ENCODE assay signal across 1 cellular context in genomic region chr1:20096840-20097447, GRCh38.
TF ChIP-seq lines count a peak whose summit lies in the region.

No MANE protein-coding gene starts in this region.

TF ChIP-seq in IMR-90, 13 proteins besides CTCF, POLR2A, EP300 and RAD21 (continued from another document):
- TF ChIP-seq BHLHE40 (IDR thresholded peaks at IDR 0.05; ENCODE audit: low read depth, low read length) (no peak), MAFK (IDR thresholded peaks at IDR 0.05; ENCODE audit: low read depth, low read length) (no peak), CHD1 (IDR thresholded peaks at IDR 0.05; ENCODE audit: low read depth, low read length) (no peak), RCOR1 (IDR thresholded peaks at IDR 0.05; ENCODE audit: insufficient replicate concordance, low read length) (no peak), CEBPB (IDR thresholded peaks at IDR 0.05; ENCODE audit: low read depth, low read length) (no peak), RFX5 (IDR thresholded peaks at IDR 0.05; ENCODE audit: low read depth, low read length) (no peak), NFE2L2 (IDR thresholded peaks at IDR 0.05; ENCODE audit: low read depth, low read length) (no peak), MAZ (IDR thresholded peaks at IDR 0.05; ENCODE audit: borderline replicate concordance, low read depth, low read length) (no peak), FOS (IDR thresholded peaks at IDR 0.05; ENCODE audit: low read depth, low read length) (no peak), SMC3 (IDR thresholded peaks at IDR 0.05; ENCODE audit: low read depth, low read length) (no peak)
- TF ChIP-seq, protein P1, sequence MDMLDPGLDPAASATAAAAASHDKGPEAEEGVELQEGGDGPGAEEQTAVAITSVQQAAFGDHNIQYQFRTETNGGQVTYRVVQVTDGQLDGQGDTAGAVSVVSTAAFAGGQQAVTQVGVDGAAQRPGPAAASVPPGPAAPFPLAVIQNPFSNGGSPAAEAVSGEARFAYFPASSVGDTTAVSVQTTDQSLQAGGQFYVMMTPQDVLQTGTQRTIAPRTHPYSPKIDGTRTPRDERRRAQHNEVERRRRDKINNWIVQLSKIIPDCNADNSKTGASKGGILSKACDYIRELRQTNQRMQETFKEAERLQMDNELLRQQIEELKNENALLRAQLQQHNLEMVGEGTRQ (IDR thresholded peaks at IDR 0.05; ENCODE audit: low read depth, low read length): no peak
